Comparison of ENCODE assay signal across 25 cellular contexts in the genomic region with DNA sequence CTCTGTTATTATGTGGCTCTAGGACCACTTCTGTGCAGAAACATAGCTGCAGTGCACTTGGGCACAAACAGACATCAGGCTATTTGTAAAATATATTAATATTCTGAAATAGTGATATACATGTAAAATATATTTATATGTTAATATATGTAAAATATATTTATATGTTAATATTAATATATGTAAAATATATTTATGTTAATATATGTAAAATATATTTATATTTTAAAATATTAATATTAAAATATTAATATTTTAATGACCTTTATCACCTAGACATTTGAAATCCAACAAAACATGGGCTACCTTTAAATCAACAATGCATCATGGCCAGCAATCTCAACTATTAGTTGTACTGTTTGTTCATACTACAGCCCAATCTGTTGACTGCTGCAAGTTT.
DNase-seq lines count a peak whose midpoint lies in the region; ATAC-seq, FAIRE-seq and TF ChIP-seq lines count a peak whose summit lies in the region.
"Had no signal": no experiment of that assay in that cellular context is flagged by ENCODE, and none has a peak within 500 bp of the region (broad histone marks: within the 10 kb centered on the region; RNA-seq: fewer than 3 reads in every experiment).

No MANE protein-coding gene starts in this region.

- no peaks in the 10 kb centered on the region for H3K27me3 Mint-ChIP-seq in WTC11 (ENCODE audit: low read depth)
- H3K27me3 Mint-ChIP-seq: CD4-positive, alpha-beta memory T cell; CD4-positive, CD25-positive, alpha-beta regulatory T cell had no signal

- no peaks in the 10 kb centered on the region for H3K36me3 ChIP-seq in kidney (ENCODE audit: control insufficient read depth in 1 of 2, insufficient read depth in 2 of 2, low read length in 2 of 2)
- H3K36me3 ChIP-seq: BE2C, BLaER1 had no signal

- CTCF ChIA-PET in WTC11 (lab: Charles Lee): no interaction called here

- FAIRE-seq in A204.1 (lab: Jason Lieb, UNC) (peak; percentile 37), RCC 7860 (lab: Jason Lieb, UNC) (peak; percentile 76), kidney (lab: Jason Lieb, UNC) (peak; percentile 3)
- FAIRE-seq: D721Med, GM12891, GM18507 had no signal

- DNase-seq in RCC 7860 (ENCODE audit: low spot score) (no peak), WTC11 (ENCODE audit: low spot score) (no peak), kidney (no peak), COLO668 (lab: John Stamatoyannopoulos, UW; ENCODE audit: unreplicated experiment) (no peak)
- no peak for DNase-seq in NK-92 treated with Interleukin-12 subunit alpha and Interleukin-12 subunit beta, amount 100 ng/mL, for 24 hours (lab: John Stamatoyannopoulos, UW)
- DNase-seq: ACHN; BE2C; C1 segment of cervical spinal cord; Caco-2; Calu3; CD4-positive, alpha-beta memory T cell; CD4-positive, CD25-positive, alpha-beta regulatory T cell; CD8-positive, alpha-beta memory T cell; DMS79; DND-41; EL; GF-D8 had no signal

- peaks cover 9% of the 10 kb centered on the region; the same call in 1 of the 2 replicates for H3K36me3 Mint-ChIP-seq in WTC11
- H3K36me3 Mint-ChIP-seq: CD4-positive, alpha-beta memory T cell; CD4-positive, CD25-positive, alpha-beta regulatory T cell had no signal

- H3K27ac Mint-ChIP-seq in WTC11: no peak overlapping the region
- H3K27ac Mint-ChIP-seq: CD14-positive monocyte; CD4-positive, alpha-beta memory T cell; CD4-positive, CD25-positive, alpha-beta regulatory T cell; CD8-positive, alpha-beta memory T cell had no signal

- H3K4me3 Mint-ChIP-seq in WTC11: no peak overlapping the region
- H3K4me3 Mint-ChIP-seq: CD14-positive monocyte; CD4-positive, alpha-beta memory T cell; CD4-positive, CD25-positive, alpha-beta regulatory T cell; CD8-positive, alpha-beta memory T cell had no signal

- H3K4me1 Mint-ChIP-seq in WTC11: peaks cover 10% of the 10 kb centered on the region
- H3K4me1 Mint-ChIP-seq: CD14-positive monocyte; CD4-positive, alpha-beta memory T cell; CD4-positive, CD25-positive, alpha-beta regulatory T cell; CD8-positive, alpha-beta memory T cell had no signal

- TF ChIP-seq CTCF in WTC11 (IDR thresholded peaks at IDR 0.05): no peak
- TF ChIP-seq CTCF in kidney (IDR thresholded peaks at IDR 0.05; ENCODE audit: borderline replicate concordance, extremely low read depth, insufficient read depth): no peak

- intact Hi-C loops in kidney (cut with DNase I): no loop called here

- no peak overlapping the region for H3K27ac ChIP-seq in kidney (ENCODE audit: low read depth in 2 of 2, low read length in 2 of 2)
- H3K27ac ChIP-seq: 22Rv1, BLaER1 had no signal

- ATAC-seq in WTC11 (no peak), SK-N-SH treated with all-trans-retinoic acid at 6 μM for 48 hours (no peak)

- H3K4me3 ChIP-seq in kidney (ENCODE audit: low read length in 2 of 2): no peak overlapping the region
- H3K4me3 ChIP-seq: BLaER1 had no signal

- H3K9ac ChIP-seq in kidney (ENCODE audit: low read length in 2 of 2): no peak overlapping the region
- H3K9ac ChIP-seq: BLaER1 had no signal

- peaks cover 14% of the 10 kb centered on the region for H3K9me3 Mint-ChIP-seq in WTC11

- POLR2A ChIA-PET in WTC11 (lab: Charles Lee): no interaction called here

- no peaks in the 10 kb centered on the region for H3K4me1 ChIP-seq in kidney (ENCODE audit: control insufficient read depth in 1 of 2, insufficient read depth in 1 of 2, low read depth in 1 of 2, low read length in 2 of 2)
- H3K4me1 ChIP-seq: BE2C, Caco-2 had no signal

- peaks cover 0 to 6% of the 10 kb centered on the region in 2 donors for H3K9me3 ChIP-seq in kidney (ENCODE audit: control insufficient read depth in 1 of 2, low read length in 2 of 2)
- H3K9me3 ChIP-seq: BE2C, Caco-2 had no signal

TF ChIP-seq in WTC11, 78 proteins besides CTCF, POLR2A, EP300 and RAD21:
- TF ChIP-seq ZNF671 (CRISPR knock-in tag; IDR thresholded peaks at IDR 0.05) (no peak), TP53 (CRISPR knock-in tag; IDR thresholded peaks at IDR 0.05) (no peak), HMGA2 (CRISPR knock-in tag; IDR thresholded peaks at IDR 0.05) (peak; percentile 98), TCF7 (CRISPR knock-in tag; IDR thresholded peaks at IDR 0.05; ENCODE audit: low read depth) (no peak)
- TF ChIP-seq, protein P1, sequence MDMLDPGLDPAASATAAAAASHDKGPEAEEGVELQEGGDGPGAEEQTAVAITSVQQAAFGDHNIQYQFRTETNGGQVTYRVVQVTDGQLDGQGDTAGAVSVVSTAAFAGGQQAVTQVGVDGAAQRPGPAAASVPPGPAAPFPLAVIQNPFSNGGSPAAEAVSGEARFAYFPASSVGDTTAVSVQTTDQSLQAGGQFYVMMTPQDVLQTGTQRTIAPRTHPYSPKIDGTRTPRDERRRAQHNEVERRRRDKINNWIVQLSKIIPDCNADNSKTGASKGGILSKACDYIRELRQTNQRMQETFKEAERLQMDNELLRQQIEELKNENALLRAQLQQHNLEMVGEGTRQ (CRISPR knock-in tag; IDR thresholded peaks at IDR 0.05): no peak
- TF ChIP-seq, protein P2, sequence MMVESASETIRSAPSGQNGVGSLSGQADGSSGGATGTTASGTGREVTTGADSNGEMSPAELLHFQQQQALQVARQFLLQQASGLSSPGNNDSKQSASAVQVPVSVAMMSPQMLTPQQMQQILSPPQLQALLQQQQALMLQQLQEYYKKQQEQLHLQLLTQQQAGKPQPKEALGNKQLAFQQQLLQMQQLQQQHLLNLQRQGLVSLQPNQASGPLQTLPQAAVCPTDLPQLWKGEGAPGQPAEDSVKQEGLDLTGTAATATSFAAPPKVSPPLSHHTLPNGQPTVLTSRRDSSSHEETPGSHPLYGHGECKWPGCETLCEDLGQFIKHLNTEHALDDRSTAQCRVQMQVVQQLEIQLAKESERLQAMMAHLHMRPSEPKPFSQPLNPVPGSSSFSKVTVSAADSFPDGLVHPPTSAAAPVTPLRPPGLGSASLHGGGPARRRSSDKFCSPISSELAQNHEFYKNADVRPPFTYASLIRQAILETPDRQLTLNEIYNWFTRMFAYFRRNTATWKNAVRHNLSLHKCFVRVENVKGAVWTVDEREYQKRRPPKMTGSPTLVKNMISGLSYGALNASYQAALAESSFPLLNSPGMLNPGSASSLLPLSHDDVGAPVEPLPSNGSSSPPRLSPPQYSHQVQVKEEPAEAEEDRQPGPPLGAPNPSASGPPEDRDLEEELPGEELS (CRISPR knock-in tag; IDR thresholded peaks at IDR 0.05): no peak

TF ChIP-seq in SK-N-SH treated with all-trans-retinoic acid at 6 μM for 48 hours, 23 proteins besides CTCF, POLR2A, EP300 and RAD21 (continues in another document):
- no peak for TF ChIP-seq GLIS3 (CRISPR knock-in tag; IDR thresholded peaks at IDR 0.05)
- no peak for TF ChIP-seq SNAI2 (CRISPR knock-in tag; IDR thresholded peaks at IDR 0.05)
- TF ChIP-seq ARNTL (CRISPR knock-in tag; IDR thresholded peaks at IDR 0.05; ENCODE audit: borderline replicate concordance, low read depth): no peak
- no peak for TF ChIP-seq TCF4 (CRISPR knock-in tag; IDR thresholded peaks at IDR 0.05; ENCODE audit: borderline replicate concordance)
- TF ChIP-seq, protein P3, sequence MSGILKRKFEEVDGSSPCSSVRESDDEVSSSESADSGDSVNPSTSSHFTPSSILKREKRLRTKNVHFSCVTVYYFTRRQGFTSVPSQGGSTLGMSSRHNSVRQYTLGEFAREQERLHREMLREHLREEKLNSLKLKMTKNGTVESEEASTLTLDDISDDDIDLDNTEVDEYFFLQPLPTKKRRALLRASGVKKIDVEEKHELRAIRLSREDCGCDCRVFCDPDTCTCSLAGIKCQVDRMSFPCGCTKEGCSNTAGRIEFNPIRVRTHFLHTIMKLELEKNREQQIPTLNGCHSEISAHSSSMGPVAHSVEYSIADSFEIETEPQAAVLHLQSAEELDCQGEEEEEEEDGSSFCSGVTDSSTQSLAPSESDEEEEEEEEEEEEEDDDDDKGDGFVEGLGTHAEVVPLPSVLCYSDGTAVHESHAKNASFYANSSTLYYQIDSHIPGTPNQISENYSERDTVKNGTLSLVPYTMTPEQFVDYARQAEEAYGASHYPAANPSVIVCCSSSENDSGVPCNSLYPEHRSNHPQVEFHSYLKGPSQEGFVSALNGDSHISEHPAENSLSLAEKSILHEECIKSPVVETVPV (CRISPR knock-in tag; IDR thresholded peaks at IDR 0.05): no peak
- TF ChIP-seq ZNF565 (CRISPR knock-in tag; conservative IDR thresholded peaks at IDR 0.05; ENCODE audit: low read depth): no peak
- no peak for TF ChIP-seq ZNF70 (CRISPR knock-in tag; IDR thresholded peaks at IDR 0.05)
- no peak for TF ChIP-seq ESRRG (CRISPR knock-in tag; IDR thresholded peaks at IDR 0.05)
- no peak for TF ChIP-seq ZFP30 (CRISPR knock-in tag; IDR thresholded peaks at IDR 0.05)
- TF ChIP-seq, protein P4, sequence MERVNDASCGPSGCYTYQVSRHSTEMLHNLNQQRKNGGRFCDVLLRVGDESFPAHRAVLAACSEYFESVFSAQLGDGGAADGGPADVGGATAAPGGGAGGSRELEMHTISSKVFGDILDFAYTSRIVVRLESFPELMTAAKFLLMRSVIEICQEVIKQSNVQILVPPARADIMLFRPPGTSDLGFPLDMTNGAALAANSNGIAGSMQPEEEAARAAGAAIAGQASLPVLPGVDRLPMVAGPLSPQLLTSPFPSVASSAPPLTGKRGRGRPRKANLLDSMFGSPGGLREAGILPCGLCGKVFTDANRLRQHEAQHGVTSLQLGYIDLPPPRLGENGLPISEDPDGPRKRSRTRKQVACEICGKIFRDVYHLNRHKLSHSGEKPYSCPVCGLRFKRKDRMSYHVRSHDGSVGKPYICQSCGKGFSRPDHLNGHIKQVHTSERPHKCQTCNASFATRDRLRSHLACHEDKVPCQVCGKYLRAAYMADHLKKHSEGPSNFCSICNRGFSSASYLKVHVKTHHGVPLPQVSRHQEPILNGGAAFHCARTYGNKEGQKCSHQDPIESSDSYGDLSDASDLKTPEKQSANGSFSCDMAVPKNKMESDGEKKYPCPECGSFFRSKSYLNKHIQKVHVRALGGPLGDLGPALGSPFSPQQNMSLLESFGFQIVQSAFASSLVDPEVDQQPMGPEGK (CRISPR knock-in tag; IDR thresholded peaks at IDR 0.05; ENCODE audit: borderline replicate concordance): no peak
- TF ChIP-seq, protein P5, sequence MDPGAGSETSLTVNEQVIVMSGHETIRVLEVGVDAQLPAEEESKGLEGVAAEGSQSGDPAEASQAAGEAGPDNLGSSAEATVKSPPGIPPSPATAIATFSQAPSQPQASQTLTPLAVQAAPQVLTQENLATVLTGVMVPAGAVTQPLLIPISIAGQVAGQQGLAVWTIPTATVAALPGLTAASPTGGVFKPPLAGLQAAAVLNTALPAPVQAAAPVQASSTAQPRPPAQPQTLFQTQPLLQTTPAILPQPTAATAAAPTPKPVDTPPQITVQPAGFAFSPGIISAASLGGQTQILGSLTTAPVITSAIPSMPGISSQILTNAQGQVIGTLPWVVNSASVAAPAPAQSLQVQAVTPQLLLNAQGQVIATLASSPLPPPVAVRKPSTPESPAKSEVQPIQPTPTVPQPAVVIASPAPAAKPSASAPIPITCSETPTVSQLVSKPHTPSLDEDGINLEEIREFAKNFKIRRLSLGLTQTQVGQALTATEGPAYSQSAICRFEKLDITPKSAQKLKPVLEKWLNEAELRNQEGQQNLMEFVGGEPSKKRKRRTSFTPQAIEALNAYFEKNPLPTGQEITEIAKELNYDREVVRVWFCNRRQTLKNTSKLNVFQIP (CRISPR knock-in tag; IDR thresholded peaks at IDR 0.05; ENCODE audit: borderline replicate concordance, low read depth): no peak
- no peak for TF ChIP-seq OSR1 (CRISPR knock-in tag; IDR thresholded peaks at IDR 0.05)
- no peak for TF ChIP-seq TOX (CRISPR knock-in tag; IDR thresholded peaks at IDR 0.05; ENCODE audit: borderline replicate concordance)
